In genomic region chr13:112767506-112768471, GRCh38 we compare ENCODE assay signal across 9 cellular contexts.
DNase-seq lines count a peak whose midpoint lies in the region; ATAC-seq and TF ChIP-seq lines count a peak whose summit lies in the region.
"Had no signal": no experiment of that assay in that cellular context is flagged by ENCODE, and none has a peak within 500 bp of the region (broad histone marks: within the 10 kb centered on the region; RNA-seq: fewer than 3 reads in every experiment).

No MANE protein-coding gene starts in this region.

- H3K4me1 Mint-ChIP-seq in glutamatergic neuron (ENCODE audit: low read depth, unreplicated experiment), result peaks cover 27% of the 10 kb centered on the region

- peak; percentile 12 for DNase-seq in CMK (ENCODE audit: low read depth)
- peak; percentile 60 for DNase-seq in germinal center (ENCODE audit: low spot score)
- no peak for DNase-seq in glutamatergic neuron
- DNase-seq in middle frontal gyrus (ENCODE audit: extremely low spot score, low spot score), result no peak
- no peak for DNase-seq in COLO829 (ENCODE audit: low spot score)
- no peak for DNase-seq in GF-D8 (lab: John Stamatoyannopoulos, UW)
- DNase-seq: NCI-H187 had no signal

- no peak for TF ChIP-seq CTCF in glutamatergic neuron (IDR thresholded peaks at IDR 0.05; ENCODE audit: partially characterized antibody, unreplicated experiment)

- no peak overlapping the region for H3K4me3 Mint-ChIP-seq in glutamatergic neuron (ENCODE audit: unreplicated experiment)

- H3K27me3 Mint-ChIP-seq in glutamatergic neuron (ENCODE audit: unreplicated experiment), result peaks cover 21% of the 10 kb centered on the region

- H3K9me3 Mint-ChIP-seq in glutamatergic neuron (ENCODE audit: unreplicated experiment), result peaks cover 11% of the 10 kb centered on the region

- no peak overlapping the region for H3K27ac Mint-ChIP-seq in glutamatergic neuron (ENCODE audit: unreplicated experiment)

- peaks cover 10% of the 10 kb centered on the region for H3K36me3 Mint-ChIP-seq in glutamatergic neuron (ENCODE audit: unreplicated experiment)

- ATAC-seq in GM19372 (IDR thresholded peaks at IDR 0.05; ENCODE audit: low read depth, unreplicated experiment), result peak; percentile 76
- peak; percentile 74 for ATAC-seq in HG03342 (IDR thresholded peaks at IDR 0.05; ENCODE audit: unreplicated experiment)

Comparison
In these comparisons a context has a peak if more than half of its experiments do, and no peak if none do; other contexts are left out.
1. DNase-seq: peak in CMK (single experiment) and germinal center (single experiment); none in glutamatergic neuron (single experiment), middle frontal gyrus (single experiment), COLO829 (single experiment) and GF-D8 (single experiment).